In genomic region chr5:72818866-72819534, GRCh38 we compare ENCODE assay signal across 1 cellular context.
A peak's percentile ranks its signal among the peaks of the same experiment; 100 is the strongest.
TF ChIP-seq lines count a peak whose summit lies in the region.

No MANE protein-coding gene starts in this region.

TF ChIP-seq in K562, 482 proteins besides CTCF, POLR2A, EP300 and RAD21 (continued from another document and continues in another):
- TF ChIP-seq ZNF133 (CRISPR knock-in tag; IDR thresholded peaks at IDR 0.05) (no peak), TARDBP (IDR thresholded peaks at IDR 0.05) (no peak), ZZZ3 (IDR thresholded peaks at IDR 0.05) (no peak), CREBBP (IDR thresholded peaks at IDR 0.05; ENCODE audit: low read depth, low read length) (no peak), MTF1 (CRISPR knock-in tag; IDR thresholded peaks at IDR 0.05; ENCODE audit: borderline replicate concordance) (no peak), GATAD2B (IDR thresholded peaks at IDR 0.05; ENCODE audit: borderline replicate concordance) (no peak), RBM14 (IDR thresholded peaks at IDR 0.05; ENCODE audit: borderline replicate concordance, insufficient read depth, low read depth, low read length) (no peak), CC2D1A (IDR thresholded peaks at IDR 0.05) (no peak), TAF15 (IDR thresholded peaks at IDR 0.05; ENCODE audit: low read depth, low read length) (no peak), SMAD3 (CRISPR knock-in tag; conservative IDR thresholded peaks at IDR 0.05) (no peak), BMI1 (IDR thresholded peaks at IDR 0.05; ENCODE audit: low read length) (no peak), ZNF134 (CRISPR knock-in tag; conservative IDR thresholded peaks at IDR 0.05) (no peak), TRIM28 (IDR thresholded peaks at IDR 0.05) (no peak), ZFX (CRISPR knock-in tag; IDR thresholded peaks at IDR 0.05) (no peak), NFIC (IDR thresholded peaks at IDR 0.05) (no peak), NBN (IDR thresholded peaks at IDR 0.05; ENCODE audit: low read depth) (no peak), ZNF384 (IDR thresholded peaks at IDR 0.05; ENCODE audit: low read depth, low read length) (no peak), HDGF (IDR thresholded peaks at IDR 0.05) (no peak), ZSCAN32 (CRISPR knock-in tag; IDR thresholded peaks at IDR 0.05) (no peak), CCAR2 (IDR thresholded peaks at IDR 0.05; ENCODE audit: low read depth, low read length) (no peak), SOX6 (IDR thresholded peaks at IDR 0.05) (no peak), NFATC3 (IDR thresholded peaks at IDR 0.05) (no peak), HNRNPK (IDR thresholded peaks at IDR 0.05; ENCODE audit: low read depth, low read length, poor library complexity, severe bottlenecking) (no peak), ETS1 (conservative IDR thresholded peaks at IDR 0.05; ENCODE audit: control insufficient read depth, low read depth, low read length) (no peak), CHCHD3 (CRISPR knock-in tag; IDR thresholded peaks at IDR 0.05) (no peak), HMG20B (CRISPR knock-in tag; IDR thresholded peaks at IDR 0.05) (no peak), CTBP1 (IDR thresholded peaks at IDR 0.05; ENCODE audit: borderline replicate concordance) (no peak), GABPB2 (CRISPR knock-in tag; conservative IDR thresholded peaks at IDR 0.05) (no peak), ZNF407 (IDR thresholded peaks at IDR 0.05; ENCODE audit: low read depth) (no peak), BRD4 (IDR thresholded peaks at IDR 0.05) (no peak), SRSF3 (IDR thresholded peaks at IDR 0.05; ENCODE audit: insufficient read depth, low read length) (no peak), ATF6 (CRISPR knock-in tag; IDR thresholded peaks at IDR 0.05) (no peak), SMC3 (conservative IDR thresholded peaks at IDR 0.05; ENCODE audit: insufficient read depth, low read depth, low read length) (0 out of 2 replicates have a peak, but pooled peaks have one; percentile 38), REST (CRISPR knock-in tag; IDR thresholded peaks at IDR 0.05; ENCODE audit: low read depth) (no peak), ZNF75A (CRISPR knock-in tag; IDR thresholded peaks at IDR 0.05) (no peak), FOXP1 (CRISPR knock-in tag; IDR thresholded peaks at IDR 0.05) (no peak), PYGO2 (tag; IDR thresholded peaks at IDR 0.05) (no peak), XRCC5 (IDR thresholded peaks at IDR 0.05; ENCODE audit: low read depth, low read length) (no peak), DACH1 (IDR thresholded peaks at IDR 0.05; ENCODE audit: partially characterized antibody) (no peak), RBM34 (IDR thresholded peaks at IDR 0.05; ENCODE audit: borderline replicate concordance, insufficient read depth, low read length) (no peak), HIVEP1 (CRISPR knock-in tag; IDR thresholded peaks at IDR 0.05) (no peak), ZNF174 (CRISPR knock-in tag; IDR thresholded peaks at IDR 0.05) (no peak), PTTG1 (tag; IDR thresholded peaks at IDR 0.05; ENCODE audit: low read depth) (no peak), NR2C1 (IDR thresholded peaks at IDR 0.05) (peak; percentile 82), NR2C1 (tag; IDR thresholded peaks at IDR 0.05) (peak; percentile 91), ZNF561 (CRISPR knock-in tag; conservative IDR thresholded peaks at IDR 0.05) (no peak), TGIF2 (CRISPR knock-in tag; IDR thresholded peaks at IDR 0.05) (no peak), TBP (optimal IDR thresholded peaks at IDR 0.05; ENCODE audit: low read depth, low read length) (no peak), MYNN (IDR thresholded peaks at IDR 0.05) (no peak), MYNN (CRISPR knock-in tag; IDR thresholded peaks at IDR 0.05) (no peak)
- TF ChIP-seq, protein P1, sequence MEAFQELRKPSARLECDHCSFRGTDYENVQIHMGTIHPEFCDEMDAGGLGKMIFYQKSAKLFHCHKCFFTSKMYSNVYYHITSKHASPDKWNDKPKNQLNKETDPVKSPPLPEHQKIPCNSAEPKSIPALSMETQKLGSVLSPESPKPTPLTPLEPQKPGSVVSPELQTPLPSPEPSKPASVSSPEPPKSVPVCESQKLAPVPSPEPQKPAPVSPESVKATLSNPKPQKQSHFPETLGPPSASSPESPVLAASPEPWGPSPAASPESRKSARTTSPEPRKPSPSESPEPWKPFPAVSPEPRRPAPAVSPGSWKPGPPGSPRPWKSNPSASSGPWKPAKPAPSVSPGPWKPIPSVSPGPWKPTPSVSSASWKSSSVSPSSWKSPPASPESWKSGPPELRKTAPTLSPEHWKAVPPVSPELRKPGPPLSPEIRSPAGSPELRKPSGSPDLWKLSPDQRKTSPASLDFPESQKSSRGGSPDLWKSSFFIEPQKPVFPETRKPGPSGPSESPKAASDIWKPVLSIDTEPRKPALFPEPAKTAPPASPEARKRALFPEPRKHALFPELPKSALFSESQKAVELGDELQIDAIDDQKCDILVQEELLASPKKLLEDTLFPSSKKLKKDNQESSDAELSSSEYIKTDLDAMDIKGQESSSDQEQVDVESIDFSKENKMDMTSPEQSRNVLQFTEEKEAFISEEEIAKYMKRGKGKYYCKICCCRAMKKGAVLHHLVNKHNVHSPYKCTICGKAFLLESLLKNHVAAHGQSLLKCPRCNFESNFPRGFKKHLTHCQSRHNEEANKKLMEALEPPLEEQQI (IDR thresholded peaks at IDR 0.05) = 0 out of 2 replicates have a peak, but pooled peaks have one; percentile 8
- TF ChIP-seq, protein P2, sequence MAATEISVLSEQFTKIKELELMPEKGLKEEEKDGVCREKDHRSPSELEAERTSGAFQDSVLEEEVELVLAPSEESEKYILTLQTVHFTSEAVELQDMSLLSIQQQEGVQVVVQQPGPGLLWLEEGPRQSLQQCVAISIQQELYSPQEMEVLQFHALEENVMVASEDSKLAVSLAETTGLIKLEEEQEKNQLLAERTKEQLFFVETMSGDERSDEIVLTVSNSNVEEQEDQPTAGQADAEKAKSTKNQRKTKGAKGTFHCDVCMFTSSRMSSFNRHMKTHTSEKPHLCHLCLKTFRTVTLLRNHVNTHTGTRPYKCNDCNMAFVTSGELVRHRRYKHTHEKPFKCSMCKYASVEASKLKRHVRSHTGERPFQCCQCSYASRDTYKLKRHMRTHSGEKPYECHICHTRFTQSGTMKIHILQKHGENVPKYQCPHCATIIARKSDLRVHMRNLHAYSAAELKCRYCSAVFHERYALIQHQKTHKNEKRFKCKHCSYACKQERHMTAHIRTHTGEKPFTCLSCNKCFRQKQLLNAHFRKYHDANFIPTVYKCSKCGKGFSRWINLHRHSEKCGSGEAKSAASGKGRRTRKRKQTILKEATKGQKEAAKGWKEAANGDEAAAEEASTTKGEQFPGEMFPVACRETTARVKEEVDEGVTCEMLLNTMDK (IDR thresholded peaks at IDR 0.05; ENCODE audit: borderline replicate concordance, insufficient read depth, low read depth, low read length, poor library complexity, severe bottlenecking) = peak; percentile 37
- TF ChIP-seq, protein P3, sequence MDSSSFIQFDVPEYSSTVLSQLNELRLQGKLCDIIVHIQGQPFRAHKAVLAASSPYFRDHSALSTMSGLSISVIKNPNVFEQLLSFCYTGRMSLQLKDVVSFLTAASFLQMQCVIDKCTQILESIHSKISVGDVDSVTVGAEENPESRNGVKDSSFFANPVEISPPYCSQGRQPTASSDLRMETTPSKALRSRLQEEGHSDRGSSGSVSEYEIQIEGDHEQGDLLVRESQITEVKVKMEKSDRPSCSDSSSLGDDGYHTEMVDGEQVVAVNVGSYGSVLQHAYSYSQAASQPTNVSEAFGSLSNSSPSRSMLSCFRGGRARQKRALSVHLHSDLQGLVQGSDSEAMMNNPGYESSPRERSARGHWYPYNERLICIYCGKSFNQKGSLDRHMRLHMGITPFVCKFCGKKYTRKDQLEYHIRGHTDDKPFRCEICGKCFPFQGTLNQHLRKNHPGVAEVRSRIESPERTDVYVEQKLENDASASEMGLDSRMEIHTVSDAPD (CRISPR knock-in tag; IDR thresholded peaks at IDR 0.05) = no peak
